7 cellular contexts compared by ENCODE assay signal in genomic region chr13:50085063-50085462, GRCh38.
A peak's percentile ranks its signal among the peaks of the same experiment; 100 is the strongest.
DNase-seq lines count a peak whose midpoint lies in the region; FAIRE-seq and TF ChIP-seq lines count a peak whose summit lies in the region.

No MANE protein-coding gene starts in this region.

- no peak for TF ChIP-seq EP300 in transverse colon (IDR thresholded peaks at IDR 0.05; ENCODE audit: low read depth)

- WGBS in transverse colon (ENCODE audit: low coverage in 1 of 2), 2 donors = 2 to 3% methylated on average over 4 of the region's 4 CpGs

- FAIRE-seq in GM12891 (lab: Jason Lieb, UNC) = no peak

- no peaks in the 10 kb centered on the region for H3K36me3 ChIP-seq in transverse colon

- peak overlapping the region in 1 of 4 donors; percentile 25 for H3K27ac ChIP-seq in transverse colon

- no peaks in the 10 kb centered on the region for H3K9me3 ChIP-seq in transverse colon

- intact Hi-C loops in activated T-helper 1 cell treated with anti-CD3 and anti-CD28 coated beads, Interleukin-12 subunit alpha, Interleukin-12 subunit beta, Interleukin-2, Interleukin-4 antibody, amounts not matched to agents 30 ng/mL and 10 ng/mL and 1 ng/mL, durations not matched to agents 14 hours and 24 hours and 36 hours (cut with micrococcal nuclease) = loop anchor here (1.0 to 10.0 kb wide), 4 partner anchors 390 to 990 kb away; partner anchors contain the start of gene EBPL
- intact Hi-C loops in transverse colon (cut with DNase I; ENCODE audit: low total_unique reads) = loop anchor here (5.0 to 10.0 kb wide), 2 partner anchors 820 to 1702 kb away; partner anchors contain the start of gene RNASEH2B

- peaks cover 28% of the 10 kb centered on the region for H3K36me3 Mint-ChIP-seq in activated T-helper 1 cell treated with anti-CD3 and anti-CD28 coated beads, Interleukin-12 subunit alpha, Interleukin-12 subunit beta, Interleukin-2, Interleukin-4 antibody, amounts not matched to agents 30 ng/mL and 10 ng/mL and 1 ng/mL, durations not matched to agents 14 hours and 24 hours and 36 hours (ENCODE audit: low read depth)

- in situ Hi-C loops in transverse colon (cut with MboI; ENCODE audit: low pct_ligation_motif_present in 1 of 4, low pct_unique_long_range_greater_than_20kb in 1 of 4, low sequenced_read_pairs in 3 of 4) = loop anchor here in 3 of 4 donors (10.0 to 25.0 kb wide), 3 partner anchors 90 to 827 kb away; partner anchors contain the start of genes RNASEH2B (in 1 of the 3) and TRIM13 (in 1 of the 3)

- TF ChIP-seq POLR2A in transverse colon (IDR thresholded peaks at IDR 0.05) (no peak), GM12891 (IDR thresholded peaks at IDR 0.05; ENCODE audit: low read depth, low read length) (no peak)

- no peaks in the 10 kb centered on the region for H3K27me3 Mint-ChIP-seq in activated T-helper 1 cell treated with anti-CD3 and anti-CD28 coated beads, Interleukin-12 subunit alpha, Interleukin-12 subunit beta, Interleukin-2, Interleukin-4 antibody, amounts not matched to agents 30 ng/mL and 10 ng/mL and 1 ng/mL, durations not matched to agents 14 hours and 24 hours and 36 hours (ENCODE audit: insufficient read depth)

- H3K4me3 ChIP-seq in transverse colon = no peak overlapping the region

- H3K4me1 ChIP-seq in transverse colon = peaks cover 0 to 41% (median 17%) of the 10 kb centered on the region in 4 donors

- H3K27me3 ChIP-seq in transverse colon = no peaks in the 10 kb centered on the region

- no peaks in the 10 kb centered on the region for H3K9me3 Mint-ChIP-seq in activated T-helper 1 cell treated with anti-CD3 and anti-CD28 coated beads, Interleukin-12 subunit alpha, Interleukin-12 subunit beta, Interleukin-2, Interleukin-4 antibody, amounts not matched to agents 30 ng/mL and 10 ng/mL and 1 ng/mL, durations not matched to agents 14 hours and 24 hours and 36 hours

- peak; percentile 71 for DNase-seq in ELR (ENCODE audit: low read depth)
- DNase-seq in LHCN-M2 (ENCODE audit: low read depth) = peak; percentile 55
- DNase-seq in activated T-helper 1 cell treated with anti-CD3 and anti-CD28 coated beads, Interleukin-12 subunit alpha, Interleukin-12 subunit beta, Interleukin-2, Interleukin-4 antibody, amounts not matched to agents 30 ng/mL and 10 ng/mL and 1 ng/mL, durations not matched to agents 14 hours and 24 hours and 36 hours (ENCODE audit: low spot score) = no peak
- peak; percentile 38 for DNase-seq in iris pigment epithelial cell (ENCODE audit: low read depth)
- DNase-seq in transverse colon = no peak
- DNase-seq in DMS153 (lab: John Stamatoyannopoulos, UW) = no peak
- DNase-seq in GM12891 (ENCODE audit: insufficient read length, low spot score) = no peak

- H3K4me3 Mint-ChIP-seq in activated T-helper 1 cell treated with anti-CD3 and anti-CD28 coated beads, Interleukin-12 subunit alpha, Interleukin-12 subunit beta, Interleukin-2, Interleukin-4 antibody, amounts not matched to agents 30 ng/mL and 10 ng/mL and 1 ng/mL, durations not matched to agents 14 hours and 24 hours and 36 hours = peak overlapping the region; percentile 34

- peaks cover 34% of the 10 kb centered on the region for H3K4me1 Mint-ChIP-seq in activated T-helper 1 cell treated with anti-CD3 and anti-CD28 coated beads, Interleukin-12 subunit alpha, Interleukin-12 subunit beta, Interleukin-2, Interleukin-4 antibody, amounts not matched to agents 30 ng/mL and 10 ng/mL and 1 ng/mL, durations not matched to agents 14 hours and 24 hours and 36 hours (ENCODE audit: low read depth)

- no peak overlapping the region for H3K27ac Mint-ChIP-seq in activated T-helper 1 cell treated with anti-CD3 and anti-CD28 coated beads, Interleukin-12 subunit alpha, Interleukin-12 subunit beta, Interleukin-2, Interleukin-4 antibody, amounts not matched to agents 30 ng/mL and 10 ng/mL and 1 ng/mL, durations not matched to agents 14 hours and 24 hours and 36 hours

- TF ChIP-seq CTCF in transverse colon (IDR thresholded peaks at IDR 0.05) = peak; percentile 60 to 75 (median 65)

TF ChIP-seq in GM12891, 5 proteins besides CTCF, POLR2A, EP300 and RAD21:
- TF ChIP-seq PAX5 (IDR thresholded peaks at IDR 0.05; ENCODE audit: insufficient read depth, low read length, severe bottlenecking) = no peak
- TF ChIP-seq POU2F2 (IDR thresholded peaks at IDR 0.05; ENCODE audit: low read depth, low read length) = no peak
- TF ChIP-seq POLR2AphosphoS5 (IDR thresholded peaks at IDR 0.05; ENCODE audit: low read depth, low read length) = no peak
- no peak for TF ChIP-seq SPI1 (IDR thresholded peaks at IDR 0.05; ENCODE audit: low read depth, low read length)

Comparison
In these comparisons a context has a peak if more than half of its experiments do, and no peak if none do; other contexts are left out.
1. DNase-seq: peak in ELR (single experiment), LHCN-M2 (single experiment) and iris pigment epithelial cell (single experiment); none in activated T-helper 1 cell treated with anti-CD3 and anti-CD28 coated beads, Interleukin-12 subunit alpha, Interleukin-12 subunit beta, Interleukin-2, Interleukin-4 antibody, amounts not matched to agents 30 ng/mL and 10 ng/mL and 1 ng/mL, durations not matched to agents 14 hours and 24 hours and 36 hours (single experiment), transverse colon (single experiment), DMS153 (single experiment) and GM12891 (single experiment).